40 cellular contexts compared by ENCODE assay signal in the genomic region with DNA sequence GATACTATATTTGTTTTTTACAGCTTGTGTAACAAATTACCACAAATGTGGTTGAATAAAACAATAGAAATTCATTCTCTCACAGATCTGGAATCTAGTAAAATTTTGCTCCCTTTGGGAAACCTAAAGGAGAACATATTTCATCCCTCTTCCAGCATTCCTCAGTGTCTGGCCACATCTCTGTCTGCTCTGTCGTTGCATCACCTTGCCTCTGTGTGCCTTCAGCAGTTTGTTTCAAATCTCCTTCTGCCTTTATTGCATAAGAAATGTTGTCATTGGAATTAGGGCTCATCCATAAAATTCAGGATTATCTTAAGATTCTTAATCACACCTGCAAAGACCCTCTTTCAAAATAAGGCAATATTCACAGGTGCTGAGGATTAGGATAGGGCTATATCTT. TPM values are rescaled to one million over a fixed set of nuclear protein-coding genes. Genes with fewer than 3 reads are reported as not detected.
"Had no signal": no experiment of that assay in that cellular context is flagged by ENCODE, and none has a peak within 500 bp of the region (broad histone marks: within the 10 kb centered on the region; RNA-seq: fewer than 3 reads in every experiment).

No MANE protein-coding gene starts in this region.

- H3K4me1 Mint-ChIP-seq: memory B cell; mesothelial cell of epicardium; naive B cell; neural crest cell; stimulated activated naive CD8-positive, alpha-beta T cell treated with anti-CD3 and anti-CD28 coated beads, Interleukin-15, amount 100 ng/mL, for 72 hours had no signal

- H3K9me3 Mint-ChIP-seq: effector memory CD8-positive, alpha-beta T cell; natural killer cell treated with Interleukin-12 subunit alpha and Interleukin-12 subunit beta and Interleukin-15 and Interleukin-18, amount 100 ng/mL, for 72 hours; stimulated activated naive CD8-positive, alpha-beta T cell treated with anti-CD3 and anti-CD28 coated beads, Interleukin-15, amount 100 ng/mL, for 72 hours had no signal

- H3K4me2 ChIP-seq: smooth muscle cell had no signal

- H3K27me3 ChIP-seq: esophagus squamous epithelium, foreskin keratinocyte, gastroesophageal sphincter, heart right ventricle, neutrophil, pancreas, right lobe of liver, suprapubic skin, transverse colon, upper lobe of right lung, uterus had no signal

- H3K9me3 ChIP-seq: esophagus squamous epithelium, gastroesophageal sphincter, heart right ventricle, left ventricle myocardium inferior, lower lobe of right lung, mucosa of descending colon, neutrophil, pancreas, right lobe of liver, suprapubic skin, transverse colon, upper lobe of right lung, uterus had no signal

- H3K36me3 Mint-ChIP-seq: mesothelial cell of epicardium; naive B cell; natural killer cell treated with Interleukin-12 subunit alpha and Interleukin-12 subunit beta and Interleukin-15 and Interleukin-18, amount 100 ng/mL, for 72 hours had no signal

- H3K27ac ChIP-seq: esophagus squamous epithelium, foreskin keratinocyte, gastroesophageal sphincter, heart right ventricle, left ventricle myocardium inferior, lower lobe of right lung, neutrophil, pancreas, right lobe of liver, suprapubic skin, transverse colon, upper lobe of right lung, uterus had no signal

- H3K36me3 ChIP-seq: esophagus squamous epithelium, gastroesophageal sphincter, heart right ventricle, left ventricle myocardium inferior, lower lobe of right lung, neutrophil, pancreas, right lobe of liver, suprapubic skin, transverse colon, upper lobe of right lung, uterus had no signal

- H3K27ac Mint-ChIP-seq: effector memory CD8-positive, alpha-beta T cell; memory B cell; mesothelial cell of epicardium; naive B cell; natural killer cell treated with Interleukin-12 subunit alpha and Interleukin-12 subunit beta and Interleukin-15 and Interleukin-18, amount 100 ng/mL, for 72 hours; stimulated activated naive CD8-positive, alpha-beta T cell treated with anti-CD3 and anti-CD28 coated beads, Interleukin-15, amount 100 ng/mL, for 72 hours had no signal

- H3K4me3 ChIP-seq: esophagus squamous epithelium, gastroesophageal sphincter, heart right ventricle, left ventricle myocardium inferior, lower lobe of right lung, mucosa of descending colon, pancreas, right lobe of liver, smooth muscle cell, suprapubic skin, transverse colon, upper lobe of right lung, uterus had no signal

- H3K4me3 Mint-ChIP-seq: effector memory CD8-positive, alpha-beta T cell; memory B cell; mesothelial cell of epicardium; naive B cell; natural killer cell treated with Interleukin-12 subunit alpha and Interleukin-12 subunit beta and Interleukin-15 and Interleukin-18, amount 100 ng/mL, for 72 hours; neural crest cell; stimulated activated naive CD8-positive, alpha-beta T cell treated with anti-CD3 and anti-CD28 coated beads, Interleukin-15, amount 100 ng/mL, for 72 hours had no signal

- H3K27me3 Mint-ChIP-seq: stimulated activated naive CD8-positive, alpha-beta T cell treated with anti-CD3 and anti-CD28 coated beads, Interleukin-15, amount 100 ng/mL, for 72 hours had no signal

- DNase-seq: cortex of kidney; effector memory CD8-positive, alpha-beta T cell; erythroblast; esophagus squamous epithelium; foreskin keratinocyte; glutamatergic neuron; heart right ventricle; hippocampal formation; left cardiac atrium; left ventricle myocardium inferior; lower lobe of right lung; mucosa of descending colon; naive B cell; pancreas; retina; right lobe of liver; stimulated activated CD4-positive, alpha-beta T cell treated with anti-CD3 and anti-CD28 coated beads, Interleukin-12 subunit alpha, Interleukin-12 subunit beta, amount 100 ng/mL, for 4 hours; stimulated activated CD4-positive, alpha-beta T cell treated with anti-CD3 and anti-CD28 coated beads, Interleukin-1b, Interleukin-23, amount 100 ng/mL, for 48 hours; stimulated activated CD4-positive, alpha-beta T cell treated with anti-CD3 and anti-CD28 coated beads, Interleukin-4, amount 100 ng/mL, for 1 hour; stimulated activated CD8-positive, alpha-beta memory T cell treated with anti-CD3 and anti-CD28 coated beads, Interleukin-4, amount 100 ng/mL, for 48 hours; stimulated activated naive CD4-positive, alpha-beta T cell; stimulated activated naive CD8-positive, alpha-beta T cell treated with anti-CD3 and anti-CD28 coated beads, Interleukin-15, amount 100 ng/mL, for 72 hours; transverse colon; upper lobe of right lung; uterus had no signal

- FAIRE-seq: islet of Langerhans had no signal

- ATAC-seq: effector memory CD8-positive, alpha-beta T cell; foreskin keratinocyte; gastroesophageal sphincter; heart right ventricle; left cardiac atrium; lower lobe of right lung; mucosa of descending colon; natural killer cell treated with Interleukin-12 subunit alpha and Interleukin-12 subunit beta and Interleukin-15 and Interleukin-18, amount 100 ng/mL, for 72 hours; pancreas; stimulated activated naive CD8-positive, alpha-beta T cell treated with anti-CD3 and anti-CD28 coated beads, Interleukin-15, amount 100 ng/mL, for 72 hours; upper lobe of right lung had no signal

- H3K4me1 ChIP-seq: esophagus squamous epithelium, foreskin keratinocyte, gastroesophageal sphincter, heart right ventricle, left ventricle myocardium inferior, lower lobe of right lung, pancreas, suprapubic skin, transverse colon, upper lobe of right lung, uterus had no signal

RNA-seq across cellular contexts. Expression of a gene that starts 14.5 kb away (rescaled TPM):
- total RNA-seq: dermis microvascular lymphatic vessel endothelial cell; esophagus squamous epithelium; foreskin keratinocyte; gastroesophageal sphincter; heart right ventricle; kidney epithelial cell; left cardiac atrium; left ventricle myocardium inferior; lower lobe of right lung; mesothelial cell of epicardium; mucosa of descending colon; natural killer cell treated with Interleukin-12 subunit alpha and Interleukin-12 subunit beta and Interleukin-15 and Interleukin-18, amount 100 ng/mL, for 72 hours; neural crest cell; omental fat pad; pancreas; posterior vena cava; pulmonary artery endothelial cell; right lobe of liver; smooth muscle cell; suprapubic skin; transverse colon; upper lobe of right lung; uterus had no signal
- polyA plus RNA-seq: foreskin keratinocyte, heart right ventricle, pancreas, smooth muscle cell, thymus had no signal

RNA-seq across cellular contexts. Expression of a gene that starts 28.1 kb away (rescaled TPM):
- total RNA-seq: dermis microvascular lymphatic vessel endothelial cell; esophagus squamous epithelium; foreskin keratinocyte; gastroesophageal sphincter; heart right ventricle; kidney epithelial cell; left cardiac atrium; left ventricle myocardium inferior; lower lobe of right lung; mesothelial cell of epicardium; mucosa of descending colon; natural killer cell treated with Interleukin-12 subunit alpha and Interleukin-12 subunit beta and Interleukin-15 and Interleukin-18, amount 100 ng/mL, for 72 hours; neural crest cell; omental fat pad; pancreas; posterior vena cava; pulmonary artery endothelial cell; right lobe of liver; smooth muscle cell; suprapubic skin; transverse colon; upper lobe of right lung; uterus had no signal
- polyA plus RNA-seq: foreskin keratinocyte, heart right ventricle, pancreas, smooth muscle cell, thymus had no signal

RNA-seq across cellular contexts. Expression of a gene that starts 45.8 kb away (rescaled TPM):
- total RNA-seq: dermis microvascular lymphatic vessel endothelial cell, neural crest cell had no signal

RNA-seq across cellular contexts. Expression of a gene that starts 51.4 kb away (rescaled TPM):
- total RNA-seq: dermis microvascular lymphatic vessel endothelial cell; esophagus squamous epithelium; foreskin keratinocyte; gastroesophageal sphincter; heart right ventricle; kidney epithelial cell; left cardiac atrium; left ventricle myocardium inferior; lower lobe of right lung; mesothelial cell of epicardium; mucosa of descending colon; natural killer cell treated with Interleukin-12 subunit alpha and Interleukin-12 subunit beta and Interleukin-15 and Interleukin-18, amount 100 ng/mL, for 72 hours; neural crest cell; omental fat pad; pancreas; posterior vena cava; pulmonary artery endothelial cell; right lobe of liver; smooth muscle cell; suprapubic skin; transverse colon; upper lobe of right lung; uterus had no signal
- polyA plus RNA-seq: foreskin keratinocyte, heart right ventricle, pancreas, smooth muscle cell, thymus had no signal
